8 cellular contexts compared by ENCODE assay signal in the genomic region with DNA sequence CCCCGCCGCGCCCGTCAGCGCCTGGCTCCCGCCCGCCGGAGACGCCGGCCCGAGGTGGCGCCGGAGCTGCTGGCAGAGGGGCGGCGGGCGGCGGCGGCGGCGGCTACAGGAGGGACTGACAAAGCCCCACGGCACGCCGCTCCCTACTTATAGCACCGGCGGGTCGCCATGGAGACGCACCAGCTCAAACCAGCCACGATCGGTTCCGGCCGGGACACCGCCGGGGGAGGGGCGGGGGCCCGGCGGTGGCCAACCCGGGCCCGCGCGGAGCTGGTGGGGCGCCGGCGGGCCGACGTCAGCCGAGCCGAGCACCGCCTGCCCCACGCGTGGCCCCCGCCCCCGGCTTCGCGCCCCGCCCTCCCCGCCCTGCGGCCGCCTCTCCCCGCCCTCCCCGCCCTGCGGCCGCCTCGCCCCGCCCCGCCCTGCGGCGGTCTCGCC. TPM values are rescaled to one million over a fixed set of nuclear protein-coding genes. Genes with fewer than 3 reads are reported as not detected.
DNase-seq lines count a peak whose midpoint lies in the region; ATAC-seq and TF ChIP-seq lines count a peak whose summit lies in the region.

A gene (minus strand): TSS at position 120 of the 438 bp plus-strand sequence. CDS start 3,295 bp downstream, outside the sequence.

- peak; percentile 84 for DNase-seq in NCI-H146 treated with DMSO at 0.1 percent for 48 hours (lab: John Stamatoyannopoulos, UW; ENCODE audit: unreplicated experiment)
- peak; percentile 94 to 99 (median 97) for DNase-seq in T-helper 1 cell
- peak; percentile 92 to 96 (median 95) for DNase-seq in adrenal gland
- DNase-seq in left cardiac atrium = peak; percentile 97
- peak; percentile 90 for DNase-seq in putamen (ENCODE audit: low spot score)
- peak; percentile 94 to 95 for DNase-seq in uterus

- intact Hi-C loops in adrenal gland (cut with DNase I) (loop anchor here in 1 of 2 donors (10.0 kb wide), 1 partner anchor 217 kb away; no protein-coding TSS in a partner anchor), left cardiac atrium (cut with DNase I) (no loop called here), uterus (cut with DNase I; ENCODE audit: low total_unique reads) (no loop called here)

- peak within 1 kb of the TSS; percentile 69 to 96 (median 85) for H3K27ac ChIP-seq in adrenal gland
- peak within 1 kb of the TSS; percentile 95 to 98 for H3K27ac ChIP-seq in uterus

- ATAC-seq in HG02884 (IDR thresholded peaks at IDR 0.05; ENCODE audit: unreplicated experiment) (peak; percentile 61), left cardiac atrium (peak; percentile 88 to 94)

- TF ChIP-seq CTCF in adrenal gland (IDR thresholded peaks at IDR 0.05) = peak in 1 of 6 experiments; percentile 19
- TF ChIP-seq CTCF in uterus (IDR thresholded peaks at IDR 0.05) = peak in 1 of 4 experiments; percentile 5

- H3K4me1 ChIP-seq in adrenal gland (replicated peaks in 1 of 2) (peaks cover 9 to 26% of the 10 kb centered on the region in 2 donors), uterus (peaks cover 0 to 12% of the 10 kb centered on the region in 2 donors)

- H3K27me3 ChIP-seq in adrenal gland (no peaks in the 10 kb centered on the region), uterus (no peaks in the 10 kb centered on the region)

- H3K36me3 ChIP-seq in adrenal gland (replicated peaks in 1 of 2) = peaks cover 0 to 17% of the 10 kb centered on the region in 2 donors
- no peaks in the 10 kb centered on the region for H3K36me3 ChIP-seq in uterus

- peak; percentile 99 for TF ChIP-seq POLR2A in GM15510 (IDR thresholded peaks at IDR 0.05; ENCODE audit: borderline replicate concordance, extremely low read depth, insufficient read length)
- peak; percentile 59 to 78 for TF ChIP-seq POLR2A in adrenal gland (IDR thresholded peaks at IDR 0.05)
- peak; percentile 43 to 69 for TF ChIP-seq POLR2A in uterus (IDR thresholded peaks at IDR 0.05)

- H3K4me3 ChIP-seq in adrenal gland (peak within 1 kb of the TSS in 3 of 4 donors; percentile 16 to 68 (median 60)), uterus (peak within 1 kb of the TSS; percentile 63 to 70)

- H3K9me3 ChIP-seq in adrenal gland (replicated peaks in 1 of 3) (no peaks in the 10 kb centered on the region), uterus (no peaks in the 10 kb centered on the region)

- WGBS in adrenal gland, 4 donors = 0 to 1% (median 1%) methylated on average over 12 to 68 of the region's 68 CpGs; no CpG with 5 or more reads in 1 of the 4 donors

RNA-seq across cellular contexts. Expression of the gene that starts here (rescaled TPM):
- 10 to 100 TPM; 11.0 to 74.0 (median 23.1) TPM for total RNA-seq in adrenal gland
- polyA plus RNA-seq in adrenal gland = 100 to 1,000 TPM in 1 of 3 donors, 10 to 100 TPM in 1, 1 to 10 TPM in 1; 6.4 to 204 (median 10.2) TPM
- total RNA-seq in left cardiac atrium = 10 to 100 TPM; 26.7 to 40.5 TPM
- 100 to 1,000 TPM in 1 of 4 donors, 10 to 100 TPM in 3; 39.5 to 140 (median 57.6) TPM for total RNA-seq in uterus

Comparison
In these comparisons a context has a peak if more than half of its experiments do, and no peak if none do; other contexts are left out.
1. Peak in every context shown above with its lines: DNase-seq, ATAC-seq, H3K4me3 ChIP-seq and H3K27ac ChIP-seq.